Comparison of ENCODE assay signal across 37 cellular contexts in the genomic region with DNA sequence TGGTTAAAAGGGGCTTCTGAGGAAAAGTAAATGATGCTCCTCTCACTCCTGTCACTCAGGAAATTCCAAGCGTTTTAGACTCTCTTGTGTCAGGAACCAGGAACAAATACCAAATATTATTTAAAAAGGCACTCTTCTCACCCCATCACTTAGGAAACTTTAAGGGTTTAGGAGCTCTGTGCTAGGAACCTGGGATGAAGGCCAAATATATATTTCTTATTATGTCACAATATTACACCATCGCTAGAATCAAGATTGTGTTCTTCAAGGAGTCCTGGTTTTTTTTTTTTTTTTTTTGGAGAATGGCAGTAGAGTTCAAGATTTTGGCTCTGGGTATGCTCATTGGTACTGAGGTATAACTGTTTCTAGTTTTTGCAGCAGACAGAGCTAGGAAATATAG.
"Had no signal": no experiment of that assay in that cellular context is flagged by ENCODE, and none has a peak within 500 bp of the region (broad histone marks: within the 10 kb centered on the region; RNA-seq: fewer than 3 reads in every experiment).

No MANE protein-coding gene starts in this region.

- H3K27me3 ChIP-seq: brain microvascular endothelial cell, cardiac muscle cell, colonic mucosa had no signal

- H3K9me3 Mint-ChIP-seq: activated B cell treated with CpG ODN at 0.5 μM for 24 hours; activated CD4-positive, alpha-beta memory T cell treated with anti-CD3 and anti-CD28 coated beads for 36 hours; activated naive CD4-positive, alpha-beta T cell treated with anti-CD3 and anti-CD28 coated beads for 36 hours; activated naive CD4-positive, alpha-beta T cell treated with anti-CD3 and anti-CD28 coated beads, Interleukin-2, amount 50 U/mL, for 24 hours; activated naive CD8-positive, alpha-beta T cell treated with anti-CD3 and anti-CD28 coated beads for 36 hours; activated naive CD8-positive, alpha-beta T cell treated with anti-CD3 and anti-CD28 coated beads, Interleukin-2, amount 50 U/mL, for 24 hours; activated T-helper 1 cell treated with anti-CD3 and anti-CD28 coated beads, Interleukin-12 subunit alpha, Interleukin-12 subunit beta, Interleukin-2, Interleukin-4 antibody, amounts not matched to agents 30 ng/mL and 10 ng/mL and 1 ng/mL, durations not matched to agents 14 hours and 24 hours and 36 hours; activated T-helper 2 cell treated with anti-CD3 and anti-CD28 coated beads, Interferon-gamma antibody, Interleukin-2, Interleukin-4, amounts not matched to agents 10 μg/mL and 5 μg/mL and 100 μg/mL, durations not matched to agents 14 hours and 24 hours and 36 hours; T-helper 2 cell treated with Interferon-gamma antibody and Interleukin-4, amounts not matched to agents 5 μg/mL and 100 μg/mL, for 36 hours had no signal

- H3K27ac ChIP-seq: brain microvascular endothelial cell, cardiac muscle cell, colonic mucosa, epithelial cell of prostate, esophagus squamous epithelium, WERI-Rb-1 had no signal

- H3K27me3 Mint-ChIP-seq: activated CD4-positive, alpha-beta memory T cell treated with anti-CD3 and anti-CD28 coated beads for 36 hours; activated naive CD4-positive, alpha-beta T cell treated with anti-CD3 and anti-CD28 coated beads, Interleukin-2, amount 50 U/mL, for 24 hours had no signal

- H3K36me3 Mint-ChIP-seq: activated CD4-positive, alpha-beta memory T cell treated with anti-CD3 and anti-CD28 coated beads for 36 hours; activated CD8-positive, alpha-beta memory T cell treated with anti-CD3 and anti-CD28 coated beads, Interleukin-2, amount 10 ng/mL, durations not matched to agents 7 days and 5 days; activated naive CD4-positive, alpha-beta T cell treated with anti-CD3 and anti-CD28 coated beads, Interleukin-2, amount 50 U/mL, for 24 hours; activated naive CD8-positive, alpha-beta T cell treated with anti-CD3 and anti-CD28 coated beads for 36 hours had no signal

- H3K4me3 Mint-ChIP-seq: activated B cell treated with CpG ODN at 0.5 μM for 24 hours; activated CD4-positive, alpha-beta memory T cell treated with anti-CD3 and anti-CD28 coated beads for 36 hours; activated CD8-positive, alpha-beta memory T cell treated with anti-CD3 and anti-CD28 coated beads, Interleukin-2, amount 10 ng/mL, durations not matched to agents 7 days and 5 days; activated CD8-positive, alpha-beta T cell treated with anti-CD3 and anti-CD28 coated beads, Interleukin-2, amount 10 ng/mL, durations not matched to agents 7 days and 5 days; activated naive CD4-positive, alpha-beta T cell treated with anti-CD3 and anti-CD28 coated beads for 36 hours; activated naive CD4-positive, alpha-beta T cell treated with anti-CD3 and anti-CD28 coated beads, Interleukin-2, amount 50 U/mL, for 24 hours; activated naive CD8-positive, alpha-beta T cell treated with anti-CD3 and anti-CD28 coated beads for 36 hours; activated naive CD8-positive, alpha-beta T cell treated with anti-CD3 and anti-CD28 coated beads, Interleukin-2, amount 50 U/mL, for 24 hours; activated T-helper 1 cell treated with anti-CD3 and anti-CD28 coated beads, Interleukin-12 subunit alpha, Interleukin-12 subunit beta, Interleukin-2, Interleukin-4 antibody, amounts not matched to agents 30 ng/mL and 10 ng/mL and 1 ng/mL, durations not matched to agents 14 hours and 24 hours and 36 hours; effector memory CD8-positive, alpha-beta T cell; T-helper 17 cell; T-helper 2 cell treated with Interferon-gamma antibody and Interleukin-4, amounts not matched to agents 5 μg/mL and 100 μg/mL, for 36 hours had no signal

- H3K36me3 ChIP-seq: brain microvascular endothelial cell, cardiac muscle cell, colonic mucosa, esophagus squamous epithelium, WERI-Rb-1 had no signal

- H3K27ac Mint-ChIP-seq: activated B cell treated with CpG ODN at 0.5 μM for 24 hours; activated CD4-positive, alpha-beta memory T cell treated with anti-CD3 and anti-CD28 coated beads for 36 hours; activated CD8-positive, alpha-beta memory T cell treated with anti-CD3 and anti-CD28 coated beads, Interleukin-2, amount 10 ng/mL, durations not matched to agents 7 days and 5 days; activated CD8-positive, alpha-beta T cell treated with anti-CD3 and anti-CD28 coated beads, Interleukin-2, amount 10 ng/mL, durations not matched to agents 7 days and 5 days; activated naive CD4-positive, alpha-beta T cell treated with anti-CD3 and anti-CD28 coated beads for 36 hours; activated naive CD4-positive, alpha-beta T cell treated with anti-CD3 and anti-CD28 coated beads, Interleukin-2, amount 50 U/mL, for 24 hours; activated naive CD8-positive, alpha-beta T cell treated with anti-CD3 and anti-CD28 coated beads for 36 hours; activated naive CD8-positive, alpha-beta T cell treated with anti-CD3 and anti-CD28 coated beads, Interleukin-2, amount 50 U/mL, for 24 hours; activated T-helper 1 cell treated with anti-CD3 and anti-CD28 coated beads, Interleukin-12 subunit alpha, Interleukin-12 subunit beta, Interleukin-2, Interleukin-4 antibody, amounts not matched to agents 30 ng/mL and 10 ng/mL and 1 ng/mL, durations not matched to agents 14 hours and 24 hours and 36 hours; activated T-helper 2 cell treated with anti-CD3 and anti-CD28 coated beads, Interferon-gamma antibody, Interleukin-2, Interleukin-4, amounts not matched to agents 10 μg/mL and 5 μg/mL and 100 μg/mL, durations not matched to agents 14 hours and 24 hours and 36 hours; effector memory CD8-positive, alpha-beta T cell; T-helper 17 cell; T-helper 2 cell treated with Interferon-gamma antibody and Interleukin-4, amounts not matched to agents 5 μg/mL and 100 μg/mL, for 36 hours had no signal

- H3K4me1 Mint-ChIP-seq: activated B cell treated with CpG ODN at 0.5 μM for 24 hours; activated CD8-positive, alpha-beta memory T cell treated with anti-CD3 and anti-CD28 coated beads, Interleukin-2, amount 10 ng/mL, durations not matched to agents 7 days and 5 days; activated naive CD4-positive, alpha-beta T cell treated with anti-CD3 and anti-CD28 coated beads, Interleukin-2, amount 50 U/mL, for 24 hours; activated naive CD8-positive, alpha-beta T cell treated with anti-CD3 and anti-CD28 coated beads for 36 hours; activated naive CD8-positive, alpha-beta T cell treated with anti-CD3 and anti-CD28 coated beads, Interleukin-2, amount 50 U/mL, for 24 hours; T-helper 17 cell had no signal

- H3K4me1 ChIP-seq: colonic mucosa, esophagus squamous epithelium had no signal

- H3K4me3 ChIP-seq: cardiac muscle cell, colonic mucosa, esophagus squamous epithelium had no signal

- H3K9me3 ChIP-seq: colonic mucosa, esophagus squamous epithelium had no signal

- DNase-seq: activated B cell treated with CpG ODN at 0.5 μM for 24 hours; activated CD4-positive, alpha-beta memory T cell treated with anti-CD3 and anti-CD28 coated beads for 36 hours; activated CD4-positive, alpha-beta T cell treated with anti-CD3 and anti-CD28 coated beads for 48 hours; activated CD4-positive, alpha-beta T cell treated with anti-CD3 and anti-CD28 coated beads, Interleukin-2, amount 50 U/mL, for 1 hour; activated CD8-positive, alpha-beta memory T cell treated with anti-CD3 and anti-CD28 coated beads, Interleukin-2, amount 10 ng/mL, durations not matched to agents 7 days and 5 days; activated CD8-positive, alpha-beta memory T cell treated with anti-CD3 and anti-CD28 coated beads, Interleukin-2, amount 50 U/mL, for 4 hours; activated CD8-positive, alpha-beta T cell treated with anti-CD3 and anti-CD28 coated beads, Interleukin-2, amount 10 ng/mL, durations not matched to agents 7 days and 5 days; activated effector memory CD4-positive, alpha-beta T cell treated with anti-CD3 and anti-CD28 coated beads, Interleukin-2, amount 50 U/mL, for 16 hours; activated naive CD4-positive, alpha-beta T cell treated with anti-CD3 and anti-CD28 coated beads for 36 hours; activated naive CD8-positive, alpha-beta T cell treated with anti-CD3 and anti-CD28 coated beads for 36 hours; activated naive CD8-positive, alpha-beta T cell treated with anti-CD3 and anti-CD28 coated beads, Interleukin-2, amount 50 U/mL, for 24 hours; activated T-cell treated with anti-CD3 and anti-CD28 coated beads, Interleukin-2, amount 50 U/mL, for 1 hour; activated T-cell treated with anti-CD3 and anti-CD28 coated beads, Interleukin-2, amount 50 U/mL, for 48 hours; amniotic stem cell; anterior cingulate cortex; brain microvascular endothelial cell; central memory CD4-positive, alpha-beta T cell; cerebellar nuclear complex; colonic mucosa; dermis blood vessel endothelial cell; effector CD4-positive, alpha-beta T cell; effector memory CD8-positive, alpha-beta T cell; esophagus squamous epithelium; foreskin fibroblast; head of caudate nucleus; hippocampal formation; T-helper 1 cell; T-helper 17 cell; T1000; WERI-Rb-1 had no signal

- ATAC-seq: activated CD4-positive, CD25-positive, alpha-beta regulatory T cell treated with anti-CD3 and anti-CD28 coated beads, Interleukin-2, amount 50 U/mL, for 24 hours; activated CD8-positive, alpha-beta memory T cell treated with anti-CD3 and anti-CD28 coated beads, Interleukin-2, amount 10 ng/mL, durations not matched to agents 7 days and 5 days; activated CD8-positive, alpha-beta T cell treated with anti-CD3 and anti-CD28 coated beads, Interleukin-2, amount 10 ng/mL, durations not matched to agents 7 days and 5 days; activated naive CD8-positive, alpha-beta T cell treated with anti-CD3 and anti-CD28 coated beads, Interleukin-2, amount 50 U/mL, for 24 hours; effector memory CD8-positive, alpha-beta T cell; T-helper 17 cell had no signal
